In the genomic region with DNA sequence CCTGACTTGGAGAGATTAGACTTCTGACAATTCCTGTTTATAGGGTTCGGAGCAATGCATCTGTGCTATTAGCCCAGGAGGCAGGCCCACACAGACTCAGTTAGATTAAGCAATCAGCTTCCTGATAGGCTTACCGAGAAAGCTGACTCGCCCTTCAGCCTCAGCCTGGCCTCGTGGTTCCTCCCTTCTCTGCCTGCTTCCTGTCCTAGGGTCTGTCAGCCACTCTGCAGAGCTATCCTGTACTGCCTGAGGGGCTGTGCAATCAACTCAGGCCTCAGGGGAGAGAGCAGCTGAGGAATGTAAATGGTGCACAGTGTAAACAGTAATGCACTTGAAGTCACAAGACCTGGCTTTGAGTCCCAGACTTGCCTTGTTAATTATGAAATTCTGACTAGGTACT, we compare ENCODE assay signal across 9 cellular contexts. TPM values are rescaled to one million over a fixed set of nuclear protein-coding genes. Genes with fewer than 3 reads are reported as not detected.
DNase-seq lines count a peak whose midpoint lies in the region; ATAC-seq, FAIRE-seq and TF ChIP-seq lines count a peak whose summit lies in the region.
"Had no signal": no experiment of that assay in that cellular context is flagged by ENCODE, and none has a peak within 500 bp of the region (broad histone marks: within the 10 kb centered on the region; RNA-seq: fewer than 3 reads in every experiment).

No MANE protein-coding gene starts in this region.

- H2AFZ ChIP-seq in HepG2 (ENCODE audit: low read length) = no peak overlapping the region

- BruUV-seq in HepG2 (replicated peaks; lab: Mats Ljungman, UMichigan) = no TSS peak

- no peak overlapping the region for H3K9ac ChIP-seq in HepG2 (ENCODE audit: insufficient read depth, low read depth, low read length)

- no peaks in the 10 kb centered on the region for H3K27me3 ChIP-seq in HepG2 (ENCODE audit: control insufficient read depth in 1 of 2, insufficient read depth in 2 of 2, low read length in 2 of 2)

- H3K27me3 Mint-ChIP-seq in activated CD4-positive, alpha-beta T cell treated with anti-CD3 and anti-CD28 coated beads, Interleukin-2, amount 10 ng/mL, durations not matched to agents 24 days and 14 days = peaks cover 9% of the 10 kb centered on the region

- H3K9me3 ChIP-seq in HepG2 (ENCODE audit: low read length) = no peaks in the 10 kb centered on the region

- H3K79me2 ChIP-seq in HepG2 (ENCODE audit: insufficient read depth, low read length) = no peaks in the 10 kb centered on the region

- H3K27ac ChIP-seq in HepG2 (ENCODE audit: extremely low read length, insufficient read depth, low read length) = no peak overlapping the region

- ATAC-seq in HepG2 = peak; percentile 83

- H3K4me3 Mint-ChIP-seq in activated CD4-positive, alpha-beta T cell treated with anti-CD3 and anti-CD28 coated beads, Interleukin-2, amount 10 ng/mL, durations not matched to agents 24 days and 14 days = no peak overlapping the region

- no peaks in the 10 kb centered on the region for H3K36me3 ChIP-seq in HepG2 (replicated peaks in 1 of 2; ENCODE audit: control insufficient read depth in 1 of 2, insufficient read depth in 2 of 2, low read length in 2 of 2)

- H3K36me3 Mint-ChIP-seq in activated CD4-positive, alpha-beta T cell treated with anti-CD3 and anti-CD28 coated beads, Interleukin-2, amount 10 ng/mL, durations not matched to agents 24 days and 14 days (ENCODE audit: low read depth) = no peaks in the 10 kb centered on the region

- H4K20me1 ChIP-seq in HepG2 (ENCODE audit: insufficient read depth, low read length) = no peaks in the 10 kb centered on the region

- WGBS in HepG2 (ENCODE audit: low lambda C conversion rate) = 0% methylated on average over 1 of the region's 4 CpGs

- H3K4me1 Mint-ChIP-seq in activated CD4-positive, alpha-beta T cell treated with anti-CD3 and anti-CD28 coated beads, Interleukin-2, amount 10 ng/mL, durations not matched to agents 24 days and 14 days = no peaks in the 10 kb centered on the region

- intact Hi-C loops in HepG2 (cut with micrococcal nuclease; ENCODE audit: unreplicated experiment) = no loop called here
- intact Hi-C loops in activated CD4-positive, alpha-beta T cell treated with anti-CD3 and anti-CD28 coated beads, Interleukin-2, amount 10 ng/mL, durations not matched to agents 24 days and 14 days (cut with micrococcal nuclease) = no loop called here

- H3K4me3 ChIP-seq in HepG2 (replicated peaks in 1 of 3; ENCODE audit: insufficient read depth in 1 of 3, low read depth in 2 of 3, low read length in 3 of 3) = no peak overlapping the region

- DNase-seq in GDM1 (lab: John Stamatoyannopoulos, UW) (peak; percentile 89), HuH-7 (ENCODE audit: low spot score) (peak; percentile 8), amniotic epithelial cell (ENCODE audit: low read depth) (peak; percentile 76), HepG2 (ENCODE audit: low spot score) (peak; percentile 4), LoVo (ENCODE audit: low spot score) (no peak), amniotic stem cell (lab: John Stamatoyannopoulos, UW) (no peak)
- no peak for DNase-seq in activated CD4-positive, CD25-positive, alpha-beta regulatory T cell treated with anti-CD3 and anti-CD28 coated beads, Interleukin-2, amount 50 U/mL, for 72 hours
- no peak for DNase-seq in activated CD4-positive, alpha-beta T cell treated with anti-CD3 and anti-CD28 coated beads, Interleukin-2, amount 10 ng/mL, durations not matched to agents 24 days and 14 days

- no peak for FAIRE-seq in HepG2 (lab: Jason Lieb, UNC)

- no peak for TF ChIP-seq EP300 in HepG2 (IDR thresholded peaks at IDR 0.05; ENCODE audit: low read depth in 2 of 2, low read length in 2 of 2)
- no peak for TF ChIP-seq EP300 in HepG2 (CRISPR knock-in tag; IDR thresholded peaks at IDR 0.05; ENCODE audit: borderline replicate concordance)

- H3K4me2 ChIP-seq in HepG2 (ENCODE audit: low read depth, low read length) = no peak overlapping the region

- POLR2A ChIA-PET in HepG2 (lab: Yijun Ruan, JAX) = no interaction called here

- CTCF ChIA-PET in HepG2 (lab: Yijun Ruan, JAX; ENCODE audit: low intra/inter-chr PET ratio, low total read pairs) = no interaction called here

- TF ChIP-seq CTCF in HepG2 (CRISPR knock-in tag; IDR thresholded peaks at IDR 0.05) = no peak

- H3K27ac Mint-ChIP-seq in activated CD4-positive, alpha-beta T cell treated with anti-CD3 and anti-CD28 coated beads, Interleukin-2, amount 10 ng/mL, durations not matched to agents 24 days and 14 days = no peak overlapping the region

- in situ Hi-C loops in HepG2 (cut with HindIII; ENCODE audit: extremely low pct_ligation_motif_present, low pct_unique_long_range_greater_than_20kb) = no loop called here

- no peaks in the 10 kb centered on the region for H3K9me3 Mint-ChIP-seq in activated CD4-positive, alpha-beta T cell treated with anti-CD3 and anti-CD28 coated beads, Interleukin-2, amount 10 ng/mL, durations not matched to agents 24 days and 14 days

- TF ChIP-seq POLR2A in HepG2 (IDR thresholded peaks at IDR 0.05; ENCODE audit: insufficient read depth in 1 of 2, low read depth in 2 of 2, low read length in 2 of 2) = no peak

- H3K4me1 ChIP-seq in HepG2 (ENCODE audit: insufficient read depth, low read length) = no peaks in the 10 kb centered on the region

- no peak for TF ChIP-seq RAD21 in HepG2 (CRISPR knock-in tag; IDR thresholded peaks at IDR 0.05)

TF ChIP-seq in HepG2, 621 proteins besides CTCF, POLR2A, EP300 and RAD21:
- 0 out of 2 replicates have a peak, but pooled peaks have one; percentile 6 for TF ChIP-seq CEBPG (CRISPR knock-in tag; IDR thresholded peaks at IDR 0.05)
- TF ChIP-seq ZNF234 (CRISPR knock-in tag; conservative IDR thresholded peaks at IDR 0.05) = no peak
TF ChIP-seq in HepG2: peak in this region for 1.

RNA-seq across cellular contexts. Expression of gene HTR2A, which starts 30.7 kb away (rescaled TPM):
- not detected in 2 replicates for total RNA-seq in HepG2 (2016; rRNA removed; fragmentation: Illumina TruSeq; extraction: Trizol)
- not detected in 2 replicates for total RNA-seq in HepG2 (2016; cell fraction: cytosol; rRNA removed; fragmentation: Illumina TruSeq; extraction: Trizol; ENCODE audit: low read depth)
- total RNA-seq in HepG2 (2016; cell fraction: insoluble cytoplasmic fraction; rRNA removed; fragmentation: Illumina TruSeq; extraction: Trizol) = not detected in 2 replicates
- total RNA-seq in HepG2 (2016; cell fraction: membrane; rRNA removed; fragmentation: Illumina TruSeq; extraction: Trizol) = not detected in 2 replicates
- total RNA-seq in HepG2 (2016; cell fraction: nucleus; rRNA removed; fragmentation: Illumina TruSeq; extraction: Trizol) = not detected in 2 replicates
- not detected in 2 replicates for polyA plus RNA-seq in HepG2 (2011; rRNA removed)
- not detected in 2 replicates for polyA plus RNA-seq in HepG2 (2011; cell fraction: cytosol; rRNA removed)
- polyA plus RNA-seq in HepG2 (2011; cell fraction: nucleus; rRNA removed) = not detected in 2 replicates
- not detected in 2 replicates for polyA plus RNA-seq in HepG2 (2012)
- polyA plus RNA-seq in HepG2 (2016; cell fraction: cytosol; fragmentation: Illumina TruSeq; extraction: Trizol; ENCODE audit: low read depth) = not detected in 2 replicates
- polyA plus RNA-seq in HepG2 (2016; cell fraction: insoluble cytoplasmic fraction; fragmentation: Illumina TruSeq; extraction: Trizol; ENCODE audit: low read depth) = not detected in 2 replicates
- not detected in 2 replicates for polyA plus RNA-seq in HepG2 (2016; cell fraction: membrane; fragmentation: Illumina TruSeq; extraction: Trizol; ENCODE audit: low read depth)
- polyA plus RNA-seq in HepG2 (2016; cell fraction: nucleus; fragmentation: Illumina TruSeq; extraction: Trizol; ENCODE audit: insufficient read depth, low read depth) = not detected in 2 replicates
- not detected in 2 replicates for polyA minus RNA-seq in HepG2 (2011; rRNA and poly(A)+ RNA removed; ENCODE audit: low replicate concordance)
- not detected in 2 replicates for polyA minus RNA-seq in HepG2 (2011; cell fraction: cytosol; rRNA and poly(A)+ RNA removed)
- not detected in 2 replicates for polyA minus RNA-seq in HepG2 (2011; cell fraction: nucleus; rRNA and poly(A)+ RNA removed)
- total RNA-seq in activated CD4-positive, alpha-beta T cell treated with anti-CD3 and anti-CD28 coated beads, Interleukin-2, amount 10 ng/mL, durations not matched to agents 24 days and 14 days = not detected in 2 replicates
- total RNA-seq: dermis microvascular lymphatic vessel endothelial cell had no signal

Comparison
In these comparisons a context has a peak if more than half of its experiments do, and no peak if none do; other contexts are left out.
1. DNase-seq: peak in GDM1 (single experiment), HuH-7 (single experiment), amniotic epithelial cell (single experiment) and HepG2 (single experiment); none in LoVo (single experiment), activated CD4-positive, CD25-positive, alpha-beta regulatory T cell treated with anti-CD3 and anti-CD28 coated beads, Interleukin-2, amount 50 U/mL, for 72 hours (single experiment), activated CD4-positive, alpha-beta T cell treated with anti-CD3 and anti-CD28 coated beads, Interleukin-2, amount 10 ng/mL, durations not matched to agents 24 days and 14 days (single experiment) and amniotic stem cell (single experiment).